ENCODE assay signal across 8 cellular contexts in the genomic region with DNA sequence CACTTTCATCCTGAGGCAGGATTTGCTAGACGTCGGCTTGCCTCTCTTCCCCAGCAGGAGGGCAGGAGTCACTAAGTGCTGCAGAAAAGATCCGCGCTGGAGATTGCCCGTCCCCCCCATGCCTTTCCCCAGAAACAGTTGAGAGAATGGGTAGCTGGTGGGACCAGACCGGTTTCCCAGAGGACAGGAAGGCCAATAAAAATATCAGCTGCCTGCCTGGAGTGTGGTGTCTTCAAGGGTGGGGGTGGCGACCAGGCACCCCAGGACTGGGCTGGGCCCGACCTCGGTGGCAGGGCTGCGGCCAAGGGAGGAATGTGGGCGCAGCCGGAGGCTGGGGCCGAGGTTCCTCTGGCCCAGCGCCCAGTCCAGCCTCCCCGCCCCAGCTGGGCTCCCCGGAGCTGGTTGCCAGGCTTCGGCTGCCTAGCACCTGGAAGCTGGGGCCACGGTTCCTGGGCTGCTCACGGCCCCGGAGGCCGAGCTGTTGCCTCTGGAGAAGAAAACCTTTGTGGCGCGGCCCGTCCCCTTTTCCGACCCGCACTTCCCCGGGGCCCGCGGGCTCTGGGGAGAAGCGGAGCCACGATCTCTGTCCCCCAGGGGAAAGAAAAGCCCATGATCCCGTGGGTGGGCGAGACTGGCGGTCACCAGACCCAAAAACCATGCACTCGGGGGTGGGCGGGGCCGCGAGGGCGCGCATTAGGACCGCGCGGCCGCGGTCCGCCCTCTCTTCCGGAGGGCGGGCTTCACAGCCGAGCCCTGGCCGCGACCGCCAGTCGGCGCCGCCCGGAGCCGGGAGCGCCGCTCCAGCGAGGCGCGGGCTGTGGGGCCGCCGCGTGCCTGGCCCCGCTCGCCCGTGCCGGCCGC. TPM values are rescaled to one million over a fixed set of nuclear protein-coding genes. Genes with fewer than 3 reads are reported as not detected.
DNase-seq lines count a peak whose midpoint lies in the region; ATAC-seq and TF ChIP-seq lines count a peak whose summit lies in the region.

A gene with protein sequence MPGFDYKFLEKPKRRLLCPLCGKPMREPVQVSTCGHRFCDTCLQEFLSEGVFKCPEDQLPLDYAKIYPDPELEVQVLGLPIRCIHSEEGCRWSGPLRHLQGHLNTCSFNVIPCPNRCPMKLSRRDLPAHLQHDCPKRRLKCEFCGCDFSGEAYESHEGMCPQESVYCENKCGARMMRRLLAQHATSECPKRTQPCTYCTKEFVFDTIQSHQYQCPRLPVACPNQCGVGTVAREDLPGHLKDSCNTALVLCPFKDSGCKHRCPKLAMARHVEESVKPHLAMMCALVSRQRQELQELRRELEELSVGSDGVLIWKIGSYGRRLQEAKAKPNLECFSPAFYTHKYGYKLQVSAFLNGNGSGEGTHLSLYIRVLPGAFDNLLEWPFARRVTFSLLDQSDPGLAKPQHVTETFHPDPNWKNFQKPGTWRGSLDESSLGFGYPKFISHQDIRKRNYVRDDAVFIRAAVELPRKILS (plus strand): TSS at position 769 of the 861 bp plus-strand sequence. CDS start 102 bp downstream, outside the sequence.

- TF ChIP-seq CTCF in CD14-positive monocyte (IDR thresholded peaks at IDR 0.05) (peak; percentile 7), lung (IDR thresholded peaks at IDR 0.05; ENCODE audit: control extremely low read depth, extremely low read depth) (no peak)

- H3K4me3 Mint-ChIP-seq in CD14-positive monocyte, result peak within 1 kb of the TSS; percentile 77 to 84
- H3K4me3 Mint-ChIP-seq in activated CD8-positive, alpha-beta T cell treated with anti-CD3 and anti-CD28 coated beads, Interleukin-2, amount 10 ng/mL, durations not matched to agents 7 days and 5 days, result peak within 1 kb of the TSS; percentile 90

- peak; percentile 70 for ATAC-seq in GM19372 (IDR thresholded peaks at IDR 0.05; ENCODE audit: low read depth, unreplicated experiment)
- peak; percentile 30 for ATAC-seq in HG03469 (IDR thresholded peaks at IDR 0.05; ENCODE audit: unreplicated experiment)
- peak; percentile 86 for ATAC-seq in activated CD8-positive, alpha-beta T cell treated with anti-CD3 and anti-CD28 coated beads, Interleukin-2, amount 10 ng/mL, durations not matched to agents 7 days and 5 days
- peak; percentile 83 for ATAC-seq in lung (ENCODE audit: insufficient read depth, low FRiP score)

- peaks cover 35% of the 10 kb centered on the region for H3K4me1 Mint-ChIP-seq in CD14-positive monocyte
- peaks cover 53% of the 10 kb centered on the region for H3K4me1 Mint-ChIP-seq in activated CD8-positive, alpha-beta T cell treated with anti-CD3 and anti-CD28 coated beads, Interleukin-2, amount 10 ng/mL, durations not matched to agents 7 days and 5 days (ENCODE audit: low read depth)

- peak within 1 kb of the TSS; percentile 27 to 96 for H3K27ac ChIP-seq in lung (ENCODE audit: low read depth in 1 of 2, low read length in 1 of 2)

- H3K4me3 ChIP-seq in lung, result peak within 1 kb of the TSS; percentile 68

- peaks cover 0 to 5% of the 10 kb centered on the region in 2 donors for H3K36me3 ChIP-seq in lung (ENCODE audit: control insufficient read depth in 2 of 2, insufficient read depth in 2 of 2, low read length in 2 of 2)

- CTCF ChIA-PET in activated CD8-positive, alpha-beta T cell treated with anti-CD3 and anti-CD28 coated beads, Interleukin-2, amount 10 ng/mL, durations not matched to agents 7 days and 5 days (lab: Charles Lee), result interaction anchor here (0.6 to 17.5 kb wide), 7 partner anchors 14 to 207 kb away, joined by 3 to 736 read pairs (median 3); a partner anchor contains a TSS

- H3K36me3 Mint-ChIP-seq in CD14-positive monocyte, result peaks cover 10 to 17% of the 10 kb centered on the region in 2 donors
- peaks cover 27% of the 10 kb centered on the region for H3K36me3 Mint-ChIP-seq in activated CD8-positive, alpha-beta T cell treated with anti-CD3 and anti-CD28 coated beads, Interleukin-2, amount 10 ng/mL, durations not matched to agents 7 days and 5 days (ENCODE audit: low read depth)

- H3K27me3 Mint-ChIP-seq in CD14-positive monocyte (ENCODE audit: low read depth in 3 of 3), result peaks cover 8 to 34% (median 32%) of the 10 kb centered on the region in 3 donors
- no peaks in the 10 kb centered on the region for H3K27me3 Mint-ChIP-seq in activated CD8-positive, alpha-beta T cell treated with anti-CD3 and anti-CD28 coated beads, Interleukin-2, amount 10 ng/mL, durations not matched to agents 7 days and 5 days (ENCODE audit: low read depth)

- intact Hi-C loops in CD14-positive monocyte (cut with micrococcal nuclease), result loop anchor here (2.0 to 10.0 kb wide), 3 partner anchors 15 to 211 kb away; a partner anchor contains a TSS

- H3K9me3 ChIP-seq in lung (ENCODE audit: control insufficient read depth in 2 of 2, insufficient read depth in 1 of 2, low read length in 1 of 2), result no peaks in the 10 kb centered on the region

- DNase-seq in CD14-positive monocyte (ENCODE audit: low spot score) (no peak), NCI-H82 (lab: John Stamatoyannopoulos, UW) (peak; percentile 94), lung (ENCODE audit: low spot score) (peak; percentile 79)
- peak; percentile 81 for DNase-seq in activated CD8-positive, alpha-beta T cell treated with anti-CD3 and anti-CD28 coated beads, Interleukin-2, amount 10 ng/mL, durations not matched to agents 7 days and 5 days
- peak; percentile 55 for DNase-seq in effector CD8-positive, alpha-beta T cell (lab: John Stamatoyannopoulos, UW)
- DNase-seq in stimulated activated CD8-positive, alpha-beta memory T cell treated with anti-CD3 and anti-CD28 coated beads, Interleukin-12 subunit alpha, Interleukin-12 subunit beta, amount 100 ng/mL, for 1 hour (ENCODE audit: low read depth), result peak; percentile 53

- 1 to 2% methylated on average over 38 to 70 of the region's 70 CpGs for WGBS in lung, 2 donors

- H3K27me3 ChIP-seq in lung (ENCODE audit: control insufficient read depth, insufficient read depth), result no peaks in the 10 kb centered on the region

- peak within 1 kb of the TSS in 5 of 7 donors; percentile 8 to 81 (median 69) for H3K27ac Mint-ChIP-seq in CD14-positive monocyte
- peak within 1 kb of the TSS; percentile 95 for H3K27ac Mint-ChIP-seq in activated CD8-positive, alpha-beta T cell treated with anti-CD3 and anti-CD28 coated beads, Interleukin-2, amount 10 ng/mL, durations not matched to agents 7 days and 5 days

- peaks cover 0 to 8% (median 0%) of the 10 kb centered on the region in 7 donors for H3K9me3 Mint-ChIP-seq in CD14-positive monocyte
- peaks cover 3% of the 10 kb centered on the region for H3K9me3 Mint-ChIP-seq in activated CD8-positive, alpha-beta T cell treated with anti-CD3 and anti-CD28 coated beads, Interleukin-2, amount 10 ng/mL, durations not matched to agents 7 days and 5 days (ENCODE audit: insufficient read depth)

- POLR2A ChIA-PET in activated CD8-positive, alpha-beta T cell treated with anti-CD3 and anti-CD28 coated beads, Interleukin-2, amount 10 ng/mL, durations not matched to agents 7 days and 5 days (lab: Charles Lee), result interaction anchor here (0.9 to 13.0 kb wide), 3 partner anchors 12 to 23 kb away, joined by 3 to 212 read pairs (median 12); a partner anchor contains a TSS

- peaks cover 0 to 12% of the 10 kb centered on the region in 2 donors for H3K4me1 ChIP-seq in lung (ENCODE audit: control insufficient read depth in 2 of 2, insufficient read depth in 2 of 2, low read length in 2 of 2)

RNA-seq across cellular contexts. Expression of the gene that starts here (rescaled TPM):
- polyA plus RNA-seq in CD14-positive monocyte (1 to 10 TPM in 1 of 2 donors, under 1 TPM in 1; 0.33 to 1.0 TPM), lung (10 to 100 TPM; 51.9 to 56.3 TPM)
- 10 to 100 TPM; 66.0 to 78.4 TPM for total RNA-seq in activated CD8-positive, alpha-beta T cell treated with anti-CD3 and anti-CD28 coated beads, Interleukin-2, amount 10 ng/mL, durations not matched to agents 7 days and 5 days
- total RNA-seq in lung, result 10 to 100 TPM; 35.7 to 92.4 TPM

Comparison
In these comparisons a context has a peak if more than half of its experiments do, and no peak if none do; other contexts are left out.
1. RNA of the gene that starts here (polyA plus RNA-seq): 51.9 to 56.3 TPM in lung; 0.33 to 1.0 TPM in CD14-positive monocyte; every median in the first group is over 10 times any median in the second.
2. ATAC-seq: peak in every context shown above with its lines; median percentile 86 in activated CD8-positive, alpha-beta T cell treated with anti-CD3 and anti-CD28 coated beads, Interleukin-2, amount 10 ng/mL, durations not matched to agents 7 days and 5 days; 83 in lung; 70 in GM19372; 30 in HG03469.